29 cellular contexts compared by ENCODE assay signal in genomic region chr13:102816633-102817032, GRCh38. TPM values are rescaled to one million over a fixed set of nuclear protein-coding genes. Genes with fewer than 3 reads are reported as not detected.
"Had no signal": no experiment of that assay in that cellular context is flagged by ENCODE, and none has a peak within 500 bp of the region (broad histone marks: within the 10 kb centered on the region; RNA-seq: fewer than 3 reads in every experiment).

No MANE protein-coding gene starts in this region.

- H3K27me3 Mint-ChIP-seq: activated B cell treated with CpG ODN at 0.5 μM for 24 hours; activated CD4-positive, alpha-beta memory T cell treated with anti-CD3 and anti-CD28 coated beads for 36 hours; activated CD4-positive, alpha-beta T cell treated with anti-CD3 and anti-CD28 coated beads, Interleukin-2, amount 10 ng/mL, durations not matched to agents 24 days and 14 days; activated naive CD8-positive, alpha-beta T cell; activated T-helper 17 cell treated with anti-CD3 and anti-CD28 coated beads, Interleukin-2, amount 50 U/mL, for 72 hours; brain had no signal

- ATAC-seq: activated T-helper 17 cell treated with anti-CD3 and anti-CD28 coated beads, Interleukin-2, amount 50 U/mL, for 72 hours; Panc1 had no signal

- H3K4me1 Mint-ChIP-seq: activated B cell treated with CpG ODN at 0.5 μM for 24 hours had no signal

- H3K4me3 Mint-ChIP-seq: activated B cell treated with CpG ODN at 0.5 μM for 24 hours; activated CD4-positive, alpha-beta memory T cell treated with anti-CD3 and anti-CD28 coated beads for 36 hours; activated CD4-positive, alpha-beta T cell treated with anti-CD3 and anti-CD28 coated beads, Interleukin-2, amount 10 ng/mL, durations not matched to agents 24 days and 14 days; activated naive CD4-positive, alpha-beta T cell treated with anti-CD3 and anti-CD28 coated beads for 36 hours; activated naive CD8-positive, alpha-beta T cell; activated T-helper 17 cell treated with anti-CD3 and anti-CD28 coated beads, Interleukin-2, amount 50 U/mL, for 72 hours; brain had no signal

- H3K27me3 ChIP-seq: SJCRH30 had no signal

- H3K27ac ChIP-seq: RWPE1 had no signal

- H3K9me3 ChIP-seq: SJCRH30 had no signal

- H3K4me3 ChIP-seq: SJCRH30 had no signal

- DNase-seq: activated B cell treated with CpG ODN at 0.5 μM for 24 hours; activated CD4-positive, alpha-beta memory T cell treated with anti-CD3 and anti-CD28 coated beads for 36 hours; activated CD4-positive, alpha-beta T cell treated with anti-CD3 and anti-CD28 coated beads for 1 hour; activated CD4-positive, alpha-beta T cell treated with anti-CD3 and anti-CD28 coated beads, Interleukin-2, amount 10 ng/mL, durations not matched to agents 24 days and 14 days; activated CD8-positive, alpha-beta memory T cell treated with anti-CD3 and anti-CD28 coated beads for 24 hours; activated gamma-delta T cell; activated naive CD4-positive, alpha-beta T cell treated with anti-CD3 and anti-CD28 coated beads for 36 hours; activated T-cell treated with anti-CD3 and anti-CD28 coated beads, Interleukin-2, amount 50 U/mL, for 48 hours; amygdala; Kasumi-1; KBM-7; NCI-H1092; NCI-H1417; NCI-H1694; NCI-H2029; NCI-H2107; NCI-H345; NCI-H510A; NCI-H526 treated with DMSO at 0.1 percent for 48 hours; Right ventricle myocardium superior; SJCRH30; T-helper 2 cell; T1000 had no signal

- H3K27ac Mint-ChIP-seq: activated B cell treated with CpG ODN at 0.5 μM for 24 hours; activated CD4-positive, alpha-beta memory T cell treated with anti-CD3 and anti-CD28 coated beads for 36 hours; activated CD4-positive, alpha-beta T cell treated with anti-CD3 and anti-CD28 coated beads, Interleukin-2, amount 10 ng/mL, durations not matched to agents 24 days and 14 days; activated naive CD4-positive, alpha-beta T cell treated with anti-CD3 and anti-CD28 coated beads for 36 hours; activated naive CD8-positive, alpha-beta T cell; activated T-helper 17 cell treated with anti-CD3 and anti-CD28 coated beads, Interleukin-2, amount 50 U/mL, for 72 hours; brain had no signal

- H3K9me3 Mint-ChIP-seq: activated T-helper 17 cell treated with anti-CD3 and anti-CD28 coated beads, Interleukin-2, amount 50 U/mL, for 72 hours had no signal

RNA-seq across cellular contexts. Expression of gene BIVM, which starts 17.7 kb away (rescaled TPM):
- total RNA-seq: OCI-LY7 had no signal

RNA-seq across cellular contexts. Expression of gene POGLUT2, which starts 17.9 kb away (rescaled TPM):
- total RNA-seq: OCI-LY7 had no signal
